8 cellular contexts compared by ENCODE assay signal in genomic region chr14:88384653-88385205, GRCh38. TPM values are rescaled to one million over a fixed set of nuclear protein-coding genes. Genes with fewer than 3 reads are reported as not detected.
DNase-seq lines count a peak whose midpoint lies in the region; ATAC-seq and TF ChIP-seq lines count a peak whose summit lies in the region.

No MANE protein-coding gene starts in this region.

- no peaks in the 10 kb centered on the region for H3K36me3 Mint-ChIP-seq in T-helper 1 cell treated with Interleukin-12 subunit alpha and Interleukin-12 subunit beta and Interleukin-4 antibody, amounts not matched to agents 30 μg/mL and 1 μg/mL, for 36 hours (ENCODE audit: low read depth)

- peak overlapping the region; percentile 93 for H3K4me3 Mint-ChIP-seq in T-helper 1 cell treated with Interleukin-12 subunit alpha and Interleukin-12 subunit beta and Interleukin-4 antibody, amounts not matched to agents 30 μg/mL and 1 μg/mL, for 36 hours

- H3K4me1 Mint-ChIP-seq in T-helper 1 cell treated with Interleukin-12 subunit alpha and Interleukin-12 subunit beta and Interleukin-4 antibody, amounts not matched to agents 30 μg/mL and 1 μg/mL, for 36 hours (ENCODE audit: low read depth): peaks cover 18% of the 10 kb centered on the region

- DNase-seq in DMS53 (lab: John Stamatoyannopoulos, UW): peak; percentile 27
- no peak for DNase-seq in DMS53 treated with DMSO at 0.1 percent for 48 hours (lab: John Stamatoyannopoulos, UW; ENCODE audit: unreplicated experiment)
- DNase-seq in fibroblast of the aortic adventitia (ENCODE audit: low read depth): peak; percentile 34
- DNase-seq in psoas muscle: no peak
- no peak for DNase-seq in NCI-H2171 treated with DMSO at 0.1 percent for 48 hours (lab: John Stamatoyannopoulos, UW)
- DNase-seq in NCI-H128 (lab: John Stamatoyannopoulos, UW; ENCODE audit: unreplicated experiment): no peak

- peaks cover 29% of the 10 kb centered on the region for H3K27me3 Mint-ChIP-seq in T-helper 1 cell treated with Interleukin-12 subunit alpha and Interleukin-12 subunit beta and Interleukin-4 antibody, amounts not matched to agents 30 μg/mL and 1 μg/mL, for 36 hours (ENCODE audit: low read depth)

- peak in 1 of 4 donors; percentile 29 for ATAC-seq in psoas muscle
- ATAC-seq in GM18511 (IDR thresholded peaks at IDR 0.05; ENCODE audit: unreplicated experiment): no peak

- H3K4me3 ChIP-seq in fibroblast of the aortic adventitia (ENCODE audit: low read depth, low read length): peak overlapping the region; percentile 99
- H3K4me3 ChIP-seq in psoas muscle: peak overlapping the region; percentile 83

- peak overlapping the region; percentile 85 for H3K27ac Mint-ChIP-seq in T-helper 1 cell treated with Interleukin-12 subunit alpha and Interleukin-12 subunit beta and Interleukin-4 antibody, amounts not matched to agents 30 μg/mL and 1 μg/mL, for 36 hours

- intact Hi-C loops in psoas muscle (cut with DNase I): loop anchor here in 1 of 2 donors (10.0 kb wide), 1 partner anchor 390 kb away; the partner anchor contains the start of gene GALC

- no peaks in the 10 kb centered on the region for H3K9me3 Mint-ChIP-seq in T-helper 1 cell treated with Interleukin-12 subunit alpha and Interleukin-12 subunit beta and Interleukin-4 antibody, amounts not matched to agents 30 μg/mL and 1 μg/mL, for 36 hours

- no peaks in the 10 kb centered on the region for H3K4me1 ChIP-seq in psoas muscle

- no peaks in the 10 kb centered on the region for H3K9me3 ChIP-seq in psoas muscle

- WGBS in psoas muscle, 3 donors: 2 to 5% (median 3%) methylated on average over 5 of the region's 5 CpGs

- H3K27me3 ChIP-seq in psoas muscle (ENCODE audit: insufficient read depth in 3 of 3, low read length in 2 of 3): no peaks in the 10 kb centered on the region

- TF ChIP-seq CTCF in fibroblast of the aortic adventitia (IDR thresholded peaks at IDR 0.05; ENCODE audit: insufficient read depth, low read length) (no peak), psoas muscle (IDR thresholded peaks at IDR 0.05) (no peak)

- peak overlapping the region; percentile 71 for H3K27ac ChIP-seq in psoas muscle

- no peaks in the 10 kb centered on the region for H3K36me3 ChIP-seq in psoas muscle (ENCODE audit: insufficient read depth in 1 of 2, low read depth in 1 of 2)

RNA-seq across cellular contexts. Expression of gene SPATA7, which starts 0.7 kb away (rescaled TPM):
- total RNA-seq in fibroblast of the aortic adventitia (ENCODE audit: low replicate concordance): 14.5 and 20.0 TPM in 2 replicates
- 1 to 10 TPM; 3.3 to 9.7 (median 6.2) TPM for total RNA-seq in psoas muscle
- 1 to 10 TPM; 2.1 to 7.4 (median 4.8) TPM for polyA plus RNA-seq in psoas muscle

Comparison
In these comparisons a context has a peak if more than half of its experiments do, and no peak if none do; other contexts are left out.
1. DNase-seq: peak in DMS53 (single experiment) and fibroblast of the aortic adventitia (single experiment); none in DMS53 treated with DMSO at 0.1 percent for 48 hours (single experiment), psoas muscle (0 of 2), NCI-H2171 treated with DMSO at 0.1 percent for 48 hours (single experiment) and NCI-H128 (single experiment).